ENCODE assay signal across 7 cellular contexts in the genomic region with DNA sequence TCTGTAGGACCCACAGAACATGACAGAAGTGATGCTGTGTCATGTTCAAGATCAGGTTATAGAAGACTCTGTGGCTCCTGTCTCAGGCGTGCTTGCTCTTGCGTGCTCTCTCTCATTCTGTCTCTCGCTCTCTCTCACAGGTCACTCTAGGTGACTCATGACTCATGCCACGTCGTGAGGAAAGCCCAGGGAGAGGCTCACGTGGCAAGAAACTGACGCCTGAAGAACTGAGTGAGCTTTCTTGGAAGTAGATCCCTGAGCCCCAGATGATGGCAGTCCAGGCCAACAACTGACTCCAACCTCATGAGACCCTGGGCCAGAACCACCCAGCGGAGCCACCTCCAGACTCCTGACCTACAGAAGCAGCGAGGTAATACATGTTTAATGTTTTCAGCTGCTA.
A peak's percentile ranks its signal among the peaks of the same experiment; 100 is the strongest.
DNase-seq lines count a peak whose midpoint lies in the region; ATAC-seq and TF ChIP-seq lines count a peak whose summit lies in the region.

No MANE protein-coding gene starts in this region.

- no peak overlapping the region for H2BK20ac ChIP-seq in H9 (ENCODE audit: low read depth, low read length, poor library complexity, severe bottlenecking)

- H3K4me1 ChIP-seq in H9 (ENCODE audit: insufficient read depth, low read length) (no peaks in the 10 kb centered on the region), adipocyte (ENCODE audit: control insufficient read depth, insufficient read depth, low read length) (peaks cover 26% of the 10 kb centered on the region), hepatocyte (ENCODE audit: insufficient read depth) (no peaks in the 10 kb centered on the region), stomach (peaks cover 0 to 25% (median 19%) of the 10 kb centered on the region in 4 donors)

- no peaks in the 10 kb centered on the region for H3K27me3 Mint-ChIP-seq in H9 (ENCODE audit: low read depth)

- no peak overlapping the region for H3K9ac ChIP-seq in H9 (ENCODE audit: extremely low read depth, insufficient read length, low read length)
- peak overlapping the region; percentile 58 for H3K9ac ChIP-seq in adipocyte (ENCODE audit: low read length)

- TF ChIP-seq POLR2A in stomach (IDR thresholded peaks at IDR 0.05): no peak

- no peak overlapping the region for H3K27ac ChIP-seq in H9 (ENCODE audit: insufficient read length, low read depth, low read length)
- no peak overlapping the region for H3K27ac ChIP-seq in hepatocyte
- H3K27ac ChIP-seq in stomach: peak overlapping the region in 2 of 5 donors; percentile 4 to 43

- WGBS in H9 (ENCODE audit: extremely low coverage, insufficient read length, low lambda C conversion rate): no CpG with 5 or more reads among the region's 9 CpGs
- 86% methylated on average over 9 of the region's 9 CpGs for WGBS in hepatocyte (ENCODE audit: low lambda C conversion rate, missing lambda C conversion rate)
- 51 to 74% (median 65%) methylated on average over 9 of the region's 9 CpGs for WGBS in stomach, 5 donors

- H3K79me2 ChIP-seq in H9 (ENCODE audit: insufficient read depth, low read length) (peaks cover 9% of the 10 kb centered on the region; the same call in 1 of the 2 replicates), hepatocyte (peaks cover 28% of the 10 kb centered on the region)

- H2AFZ ChIP-seq in H9 (ENCODE audit: low read length) (no peak overlapping the region), hepatocyte (no peak overlapping the region)

- H3K56ac ChIP-seq in H9 (ENCODE audit: insufficient read length, low read depth, low read length): no peak overlapping the region

- peak overlapping the region in 2 of 3 experiments; percentile 2 to 58; a peak in 3 of 7 replicates for H3K27ac Mint-ChIP-seq in H9

- no peak overlapping the region for H2BK12ac ChIP-seq in H9 (ENCODE audit: insufficient read length, low read depth, low read length)

- intact Hi-C loops in stomach (cut with DNase I; ENCODE audit: low total_unique reads): no loop called here

- H3K36me3 ChIP-seq in adipocyte (ENCODE audit: control insufficient read depth, insufficient read depth, low read length, severe bottlenecking) (peaks cover 65% of the 10 kb centered on the region), hepatocyte (replicated peaks; ENCODE audit: insufficient read depth, low read depth) (no peaks in the 10 kb centered on the region), stomach (peaks cover 40 to 72% (median 72%) of the 10 kb centered on the region in 4 donors)

- no peak overlapping the region for H2AK5ac ChIP-seq in H9 (ENCODE audit: insufficient read length, low read length)

- no peak overlapping the region for H2BK5ac ChIP-seq in H9 (ENCODE audit: insufficient read length, low read length)

- no peak overlapping the region for H4K91ac ChIP-seq in H9 (ENCODE audit: insufficient read length, low read depth, low read length)

- no peak for TF ChIP-seq EP300 in stomach (IDR thresholded peaks at IDR 0.05)

- no peaks in the 10 kb centered on the region for H3K9me2 ChIP-seq in hepatocyte (replicated peaks; ENCODE audit: insufficient read depth)

- H4K20me1 ChIP-seq in H9 (ENCODE audit: control insufficient read depth, insufficient read depth, insufficient read length) (no peaks in the 10 kb centered on the region), hepatocyte (ENCODE audit: insufficient read depth, poor library complexity, severe bottlenecking) (no peaks in the 10 kb centered on the region)

- H3K27me3 ChIP-seq in H9 (ENCODE audit: insufficient read depth, low read length) (no peaks in the 10 kb centered on the region), adipocyte (replicated peaks; ENCODE audit: control insufficient read depth, insufficient read depth, low read length) (no peaks in the 10 kb centered on the region), hepatocyte (no peaks in the 10 kb centered on the region), stomach (no peaks in the 10 kb centered on the region)

- H3K18ac ChIP-seq in H9 (ENCODE audit: insufficient read length, low read depth, low read length): no peak overlapping the region

- no peak overlapping the region for H3K4me3 ChIP-seq in adipocyte (ENCODE audit: low read length)
- H3K4me3 ChIP-seq in hepatocyte: no peak overlapping the region
- no peak overlapping the region for H3K4me3 ChIP-seq in stomach

- no peak overlapping the region for H2BK120ac ChIP-seq in H9 (ENCODE audit: low read depth, low read length, poor library complexity, severe bottlenecking)

- H4K5ac ChIP-seq in H9 (ENCODE audit: insufficient read length, low read depth, low read length): no peak overlapping the region

- no peak overlapping the region for H3K23ac ChIP-seq in H9 (ENCODE audit: insufficient read length, low read depth, low read length)

- H3K4me2 ChIP-seq in H9 (ENCODE audit: insufficient read depth, insufficient read length, low read length) (no peak overlapping the region), hepatocyte (no peak overlapping the region)

- no peak for ATAC-seq in GM19351 (IDR thresholded peaks at IDR 0.05; ENCODE audit: unreplicated experiment)

- no peak for DNase-seq in H9
- DNase-seq in adipocyte (ENCODE audit: low read depth): no peak
- peak; percentile 44 for DNase-seq in hepatocyte (ENCODE audit: low spot score)
- DNase-seq in stomach: peak; percentile 52
- no peak for DNase-seq in stimulated activated CD8-positive, alpha-beta memory T cell treated with anti-CD3 and anti-CD28 coated beads, Interleukin-4, amount 100 ng/mL, for 48 hours
- DNase-seq in NCI-H1092 treated with DMSO at 0.1 percent for 48 hours (lab: John Stamatoyannopoulos, UW): no peak

- H2BK15ac ChIP-seq in H9 (ENCODE audit: low read depth, low read length): no peak overlapping the region

- no peak overlapping the region for H4K8ac ChIP-seq in H9 (replicated peaks; ENCODE audit: insufficient read length, low read depth, low read length)

- TF ChIP-seq CTCF in H9 (conservative IDR thresholded peaks at IDR 0.05): no peak
- no peak for TF ChIP-seq CTCF in hepatocyte (IDR thresholded peaks at IDR 0.05; ENCODE audit: poor library complexity)
- TF ChIP-seq CTCF in stomach (IDR thresholded peaks at IDR 0.05): no peak

- H3K4me1 Mint-ChIP-seq in H9: peaks cover 11 to 18% of the 10 kb centered on the region in 2 experiments

- H3K4me3 Mint-ChIP-seq in H9: no peak overlapping the region

- H3K79me1 ChIP-seq in H9 (ENCODE audit: insufficient read depth, low read depth, low read length, poor library complexity, severe bottlenecking): no peaks in the 10 kb centered on the region

- H3K9me3 ChIP-seq in H9 (ENCODE audit: control insufficient read depth, low read depth, low read length) (no peaks in the 10 kb centered on the region), adipocyte (ENCODE audit: control insufficient read depth, low read length) (no peaks in the 10 kb centered on the region), hepatocyte (ENCODE audit: low read depth) (no peaks in the 10 kb centered on the region), stomach (no peaks in the 10 kb centered on the region)

- no peak overlapping the region for H3K4ac ChIP-seq in H9 (ENCODE audit: low read depth, low read length)

- no peaks in the 10 kb centered on the region for H3K9me3 Mint-ChIP-seq in H9

- peaks cover 69 to 91% (median 84%) of the 10 kb centered on the region in 3 experiments for H3K36me3 Mint-ChIP-seq in H9 (ENCODE audit: insufficient read depth in 1 of 3, low read depth in 3 of 3)

- H3K23me2 ChIP-seq in H9 (ENCODE audit: insufficient read length, low read depth, low read length, poor library complexity, severe bottlenecking): no peaks in the 10 kb centered on the region

- no peak overlapping the region for H3T11ph ChIP-seq in H9 (ENCODE audit: low read length)

- H3K14ac ChIP-seq in H9 (ENCODE audit: insufficient read depth, low read length): no peak overlapping the region

Comparison
In these comparisons a context has a peak if more than half of its experiments do, and no peak if none do; other contexts are left out.
1. DNase-seq: peak in hepatocyte (single experiment) and stomach (single experiment); none in H9 (single experiment), adipocyte (single experiment), stimulated activated CD8-positive, alpha-beta memory T cell treated with anti-CD3 and anti-CD28 coated beads, Interleukin-4, amount 100 ng/mL, for 48 hours (single experiment) and NCI-H1092 treated with DMSO at 0.1 percent for 48 hours (single experiment).